14 cellular contexts compared by ENCODE assay signal in the genomic region with DNA sequence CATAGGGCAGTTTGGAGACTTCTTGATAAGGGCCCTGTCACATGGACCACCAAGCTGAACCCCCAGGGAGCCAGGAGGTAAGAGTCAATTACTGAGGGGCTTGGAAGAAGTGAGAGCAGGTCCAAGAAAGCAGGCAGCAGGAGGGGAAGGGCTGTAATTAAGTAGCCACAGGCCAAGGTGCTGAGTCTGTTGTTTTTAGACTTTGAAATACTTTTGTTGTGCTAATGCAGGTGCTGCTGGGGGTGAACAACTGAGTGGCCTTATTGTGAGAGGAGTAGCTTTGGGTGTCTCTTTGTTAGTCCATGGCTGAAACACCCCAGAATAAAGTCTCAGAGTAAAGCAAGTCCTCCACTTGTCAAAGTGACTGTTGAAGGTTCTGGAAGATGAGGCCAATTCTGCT.
"Had no signal": no experiment of that assay in that cellular context is flagged by ENCODE, and none has a peak within 500 bp of the region (broad histone marks: within the 10 kb centered on the region; RNA-seq: fewer than 3 reads in every experiment).

No MANE protein-coding gene starts in this region.

- H3K27ac ChIP-seq: dorsolateral prefrontal cortex, lower lobe of right lung, ovary, thoracic aorta had no signal

- H3K4me3 ChIP-seq: dorsolateral prefrontal cortex, lower lobe of right lung, ovary, thoracic aorta had no signal

- DNase-seq: activated B cell treated with CpG ODN at 0.5 μM for 24 hours; activated CD4-positive, alpha-beta T cell treated with anti-CD3 and anti-CD28 coated beads, Interleukin-2, amount 10 ng/mL, durations not matched to agents 24 days and 14 days; activated effector memory CD4-positive, alpha-beta T cell treated with Interleukin-2 at 50 U/mL for 16 hours; amniotic stem cell; dorsolateral prefrontal cortex; endodermal cell; head of caudate nucleus; left cardiac atrium; lower lobe of right lung; ovary had no signal

- ATAC-seq: left cardiac atrium, lower lobe of right lung, sciatic nerve had no signal

- H3K9me3 ChIP-seq: lower lobe of right lung, ovary, thoracic aorta had no signal

- H3K4me1 ChIP-seq: lower lobe of right lung had no signal

- FAIRE-seq: frontal cortex, TTC549 had no signal

- H3K36me3 ChIP-seq: lower lobe of right lung, ovary, thoracic aorta had no signal

- H3K27me3 ChIP-seq: ovary had no signal
